In the genomic region with DNA sequence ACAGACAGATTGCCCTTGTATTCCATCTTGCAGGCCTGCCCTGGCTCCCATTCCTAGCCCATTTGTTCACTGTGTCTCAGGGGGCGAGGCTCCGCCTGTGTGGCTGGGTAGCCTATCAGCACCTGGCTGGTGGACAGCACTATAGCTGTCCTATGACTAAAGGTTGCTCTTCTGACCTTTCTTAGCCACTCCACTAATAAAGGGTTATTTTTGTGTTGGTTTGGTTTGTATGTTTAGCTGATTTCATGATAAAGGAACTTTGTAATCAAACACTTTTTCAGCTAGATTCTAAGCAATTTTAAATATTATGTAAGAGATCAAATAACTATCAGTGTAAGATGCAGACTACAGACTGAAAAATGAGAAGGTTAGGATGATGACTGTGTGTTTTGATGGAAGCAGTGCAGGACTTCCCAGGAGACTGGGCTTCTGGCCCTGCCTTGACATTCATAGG, we compare ENCODE assay signal across 19 cellular contexts.
A peak's percentile ranks its signal among the peaks of the same experiment; 100 is the strongest.
DNase-seq lines count a peak whose midpoint lies in the region; ATAC-seq, FAIRE-seq and TF ChIP-seq lines count a peak whose summit lies in the region.
"Had no signal": no experiment of that assay in that cellular context is flagged by ENCODE, and none has a peak within 500 bp of the region (broad histone marks: within the 10 kb centered on the region; RNA-seq: fewer than 3 reads in every experiment).

No MANE protein-coding gene starts in this region.

- in situ Hi-C loops in IMR-90 (cut with MboI; ENCODE audit: low sequenced_read_pairs) = no loop called here
- in situ Hi-C loops in GM12878 (cut with MboI) = no loop called here

- BruUV-seq in IMR-90 (replicated peaks; lab: Mats Ljungman, UMichigan) = no TSS peak
- BruUV-seq in GM12878 (replicated peaks; lab: Mats Ljungman, UMichigan) = no TSS peak

- no peak for FAIRE-seq in GM12878 (lab: Jason Lieb, UNC)
- FAIRE-seq: HTR-8/SVneo had no signal

- H3K4me1 Mint-ChIP-seq in activated CD4-positive, alpha-beta memory T cell treated with anti-CD3 and anti-CD28 coated beads, Interleukin-2, amount 10 ng/mL, durations not matched to agents 7 days and 5 days = no peaks in the 10 kb centered on the region
- peaks cover 27 to 32% of the 10 kb centered on the region in 2 experiments for H3K4me1 Mint-ChIP-seq in H9

- no peak overlapping the region for H3K4me2 ChIP-seq in IMR-90 (ENCODE audit: low read depth, low read length)
- H3K4me2 ChIP-seq in GM12878 (ENCODE audit: control insufficient read depth, insufficient read depth) = no peak overlapping the region
- no peak overlapping the region for H3K4me2 ChIP-seq in H9 (ENCODE audit: insufficient read depth, insufficient read length, low read length)

- H3K4me3 ChIP-seq in IMR-90 (ENCODE audit: insufficient read depth, low read depth, low read length) = no peak overlapping the region
- H3K4me3 ChIP-seq in GM12878 = no peak overlapping the region
- H3K4me3 ChIP-seq in liver (ENCODE audit: low read depth in 1 of 3, low read length in 3 of 3) = no peak overlapping the region

- H3K23me2 ChIP-seq in H9 (ENCODE audit: insufficient read length, low read depth, low read length, poor library complexity, severe bottlenecking) = no peaks in the 10 kb centered on the region

- H3K27ac Mint-ChIP-seq in activated CD4-positive, alpha-beta memory T cell treated with anti-CD3 and anti-CD28 coated beads, Interleukin-2, amount 10 ng/mL, durations not matched to agents 7 days and 5 days = no peak overlapping the region
- H3K27ac Mint-ChIP-seq in H9 = peak overlapping the region in 1 of 3 experiments; percentile 33; a peak in 1 of 7 replicates
- H3K27ac Mint-ChIP-seq: dendritic cell treated with granulocyte-macrophage colony-stimulating factor and Interleukin-4, amounts not matched to agents 40 ng/mL and 50 ng/mL, for 4 days had no signal

- no peak overlapping the region for H3K9ac ChIP-seq in IMR-90 (ENCODE audit: low read depth, low read length)
- H3K9ac ChIP-seq in GM12878 (ENCODE audit: control insufficient read depth, insufficient read depth, low read length) = no peak overlapping the region
- no peak overlapping the region for H3K9ac ChIP-seq in liver (ENCODE audit: low read depth in 1 of 2, low read length in 2 of 2)
- no peak overlapping the region for H3K9ac ChIP-seq in H9 (ENCODE audit: extremely low read depth, insufficient read length, low read length)

- H2BK20ac ChIP-seq in IMR-90 (ENCODE audit: low read depth, low read length) = no peak overlapping the region
- H2BK20ac ChIP-seq in H9 (ENCODE audit: low read depth, low read length, poor library complexity, severe bottlenecking) = no peak overlapping the region

- H3K27ac ChIP-seq in IMR-90 (ENCODE audit: insufficient read depth, low read length) (no peak overlapping the region; the same call in 1 of the 2 replicates), GM12878 (ENCODE audit: control insufficient read depth, insufficient read depth) (no peak overlapping the region), liver (ENCODE audit: low read depth in 1 of 2, low read length in 2 of 2) (no peak overlapping the region), H9 (ENCODE audit: insufficient read length, low read depth, low read length) (no peak overlapping the region)

- ATAC-seq in IMR-90 (ENCODE audit: low read depth) (peak; percentile 84), GM12878 (no peak), HG03378 (IDR thresholded peaks at IDR 0.05; ENCODE audit: unreplicated experiment) (no peak)
- ATAC-seq: left colon had no signal

- H3K4ac ChIP-seq in IMR-90 (ENCODE audit: low read depth, low read length) (no peak overlapping the region), H9 (ENCODE audit: low read depth, low read length) (no peak overlapping the region)

- H3K9me1 ChIP-seq in IMR-90 (ENCODE audit: insufficient read depth, low read length) = peaks cover 35% of the 10 kb centered on the region

- intact Hi-C loops in IMR-90 (cut with micrococcal nuclease) = no loop called here
- intact Hi-C loops in GM12878 (cut with micrococcal nuclease; ENCODE audit: unreplicated experiment) = no loop called here

- H2BK15ac ChIP-seq in IMR-90 (ENCODE audit: low read depth, low read length) (no peak overlapping the region), H9 (ENCODE audit: low read depth, low read length) (no peak overlapping the region)

- TF ChIP-seq CTCF in IMR-90 (conservative IDR thresholded peaks at IDR 0.05; ENCODE audit: low read depth, low read length) (no peak), GM12878 (IDR thresholded peaks at IDR 0.05 in 2 of 3, conservative IDR thresholded peaks at IDR 0.05 in 1 of 3; ENCODE audit: control insufficient read depth in 2 of 3, extremely low read depth in 1 of 3, insufficient read depth in 1 of 3, low read depth in 3 of 3, low read length in 3 of 3) (no peak), liver (IDR thresholded peaks at IDR 0.05; ENCODE audit: low read depth, low read length, missing input control) (no peak), H9 (conservative IDR thresholded peaks at IDR 0.05) (no peak)

- RAD21 ChIA-PET in GM12878 (lab: Charles Lee; ENCODE audit: unreplicated experiment) = no interaction called here

- H3K79me1 ChIP-seq in IMR-90 (ENCODE audit: low read depth in 1 of 2, low read length in 2 of 2) (peaks cover 21 to 78% of the 10 kb centered on the region in 2 experiments), H9 (ENCODE audit: insufficient read depth, low read depth, low read length, poor library complexity, severe bottlenecking) (peaks cover 4% of the 10 kb centered on the region)

- POLR2A ChIA-PET in IMR-90 (lab: Charles Lee; ENCODE audit: unreplicated experiment) = no interaction called here
- POLR2A ChIA-PET in GM12878 (lab: Charles Lee) = no interaction called here
- POLR2A ChIA-PET in activated CD4-positive, alpha-beta memory T cell treated with anti-CD3 and anti-CD28 coated beads, Interleukin-2, amount 10 ng/mL, durations not matched to agents 7 days and 5 days (lab: Charles Lee) = no interaction called here

- no peaks in the 10 kb centered on the region for H3K27me3 Mint-ChIP-seq in activated CD4-positive, alpha-beta memory T cell treated with anti-CD3 and anti-CD28 coated beads, Interleukin-2, amount 10 ng/mL, durations not matched to agents 7 days and 5 days
- H3K27me3 Mint-ChIP-seq in H9 (ENCODE audit: low read depth) = no peaks in the 10 kb centered on the region
- H3K27me3 Mint-ChIP-seq: dendritic cell treated with granulocyte-macrophage colony-stimulating factor and Interleukin-4, amounts not matched to agents 40 ng/mL and 50 ng/mL, for 4 days had no signal

- TF ChIP-seq POLR2A in IMR-90 (IDR thresholded peaks at IDR 0.05; ENCODE audit: low read depth, low read length) (no peak), GM12878 (IDR thresholded peaks at IDR 0.05; ENCODE audit: low read depth, low read length) (no peak)

- H2BK12ac ChIP-seq in H9 (ENCODE audit: insufficient read length, low read depth, low read length) = no peak overlapping the region

- CTCF ChIA-PET in IMR-90 (lab: Yijun Ruan, JAX) (no interaction called here), GM12878 (lab: Yijun Ruan, JAX) (interaction anchor here (0.9 kb wide), 1 partner anchor 13 kb away, joined by 4 read pairs; no protein-coding TSS in a partner anchor)
- CTCF ChIA-PET in activated CD4-positive, alpha-beta memory T cell treated with anti-CD3 and anti-CD28 coated beads, Interleukin-2, amount 10 ng/mL, durations not matched to agents 7 days and 5 days (lab: Charles Lee) = no interaction called here

- no peaks in the 10 kb centered on the region for H3K79me2 ChIP-seq in GM12878 (ENCODE audit: control insufficient read depth, insufficient read depth, low read length)
- peaks cover 15% of the 10 kb centered on the region; the same call in 1 of the 2 replicates for H3K79me2 ChIP-seq in H9 (ENCODE audit: insufficient read depth, low read length)

- SMC1A ChIA-PET in GM12878 (lab: Charles Lee; ENCODE audit: uncharacterized antibody, unreplicated experiment) = no interaction called here

- H2AK9ac ChIP-seq in IMR-90 (replicated peaks; ENCODE audit: low read depth, low read length, poor library complexity) = no peak overlapping the region

- H2BK5ac ChIP-seq in IMR-90 (ENCODE audit: low read depth, low read length, poor library complexity, severe bottlenecking) = no peak overlapping the region
- H2BK5ac ChIP-seq in H9 (ENCODE audit: insufficient read length, low read length) = no peak overlapping the region

- H4K20me1 ChIP-seq in IMR-90 (ENCODE audit: insufficient read depth, low read length) (peaks cover 93% of the 10 kb centered on the region), GM12878 (ENCODE audit: control insufficient read depth, insufficient read depth) (no peaks in the 10 kb centered on the region), H9 (ENCODE audit: control insufficient read depth, insufficient read depth, insufficient read length) (no peaks in the 10 kb centered on the region)

- H3K23ac ChIP-seq in IMR-90 (ENCODE audit: low read depth, low read length) (no peak overlapping the region), H9 (ENCODE audit: insufficient read length, low read depth, low read length) (no peak overlapping the region)

- H3K56ac ChIP-seq in IMR-90 (ENCODE audit: extremely low read depth, insufficient read depth, low read length) (no peak overlapping the region), H9 (ENCODE audit: insufficient read length, low read depth, low read length) (no peak overlapping the region)

- H2BK120ac ChIP-seq in IMR-90 (ENCODE audit: low read depth, low read length) = no peak overlapping the region
- no peak overlapping the region for H2BK120ac ChIP-seq in H9 (ENCODE audit: low read depth, low read length, poor library complexity, severe bottlenecking)

- no peak for TF ChIP-seq EP300 in GM12878 (IDR thresholded peaks at IDR 0.05; ENCODE audit: borderline replicate concordance in 1 of 2, control insufficient read depth in 1 of 2, low read depth in 2 of 2, low read length in 2 of 2)

- H3K4me1 ChIP-seq in IMR-90 (ENCODE audit: control insufficient read depth, insufficient read depth, low read length) = peaks cover 30% of the 10 kb centered on the region
- H3K4me1 ChIP-seq in GM12878 (ENCODE audit: control insufficient read depth, insufficient read depth, low read length) = no peaks in the 10 kb centered on the region
- H3K4me1 ChIP-seq in liver (ENCODE audit: control insufficient read depth in 4 of 4, insufficient read depth in 4 of 4, low read length in 3 of 4) = peaks cover 0 to 1% (median 0%) of the 10 kb centered on the region in 4 donors
- peaks cover 4% of the 10 kb centered on the region; the same call in 1 of the 2 replicates for H3K4me1 ChIP-seq in H9 (ENCODE audit: insufficient read depth, low read length)

- H3K18ac ChIP-seq in IMR-90 (ENCODE audit: low read depth, low read length) (no peak overlapping the region), H9 (ENCODE audit: insufficient read length, low read depth, low read length) (no peak overlapping the region)

- no peak overlapping the region for H3T11ph ChIP-seq in H9 (ENCODE audit: low read length)

- H3K9me3 ChIP-seq in IMR-90 (ENCODE audit: control insufficient read depth, insufficient read depth, low read length) = no peaks in the 10 kb centered on the region
- no peaks in the 10 kb centered on the region for H3K9me3 ChIP-seq in GM12878 (replicated peaks; ENCODE audit: control insufficient read depth, insufficient read depth, low read length)
- H3K9me3 ChIP-seq in liver (ENCODE audit: control insufficient read depth in 4 of 4, low read length in 3 of 4) = no peaks in the 10 kb centered on the region
- no peaks in the 10 kb centered on the region for H3K9me3 ChIP-seq in H9 (ENCODE audit: control insufficient read depth, low read depth, low read length)

- no peak overlapping the region for H4K91ac ChIP-seq in IMR-90 (ENCODE audit: insufficient read depth, low read depth, low read length)
- H4K91ac ChIP-seq in H9 (ENCODE audit: insufficient read length, low read depth, low read length) = no peak overlapping the region

- H3K27me3 ChIP-seq in IMR-90 (ENCODE audit: control insufficient read depth, insufficient read depth, low read length) (no peaks in the 10 kb centered on the region), GM12878 (replicated peaks in 1 of 2; ENCODE audit: control insufficient read depth in 2 of 2, insufficient read depth in 2 of 2, low read length in 1 of 2) (no peaks in the 10 kb centered on the region; a peak in 2 of 4 replicates), liver (ENCODE audit: control insufficient read depth in 4 of 4, insufficient read depth in 4 of 4, low read length in 3 of 4) (no peaks in the 10 kb centered on the region), H9 (ENCODE audit: insufficient read depth, low read length) (no peaks in the 10 kb centered on the region)

- dilution Hi-C loops in IMR-90 (cut with HindIII; ENCODE audit: low sequenced_read_pairs, unreplicated experiment) = no loop called here

- H3K4me3 Mint-ChIP-seq in activated CD4-positive, alpha-beta memory T cell treated with anti-CD3 and anti-CD28 coated beads, Interleukin-2, amount 10 ng/mL, durations not matched to agents 7 days and 5 days = no peak overlapping the region
- no peak overlapping the region for H3K4me3 Mint-ChIP-seq in H9
- H3K4me3 Mint-ChIP-seq: dendritic cell treated with granulocyte-macrophage colony-stimulating factor and Interleukin-4, amounts not matched to agents 40 ng/mL and 50 ng/mL, for 4 days had no signal

- H3K14ac ChIP-seq in IMR-90 (replicated peaks; ENCODE audit: low read depth, low read length) (no peak overlapping the region), H9 (ENCODE audit: insufficient read depth, low read length) (no peak overlapping the region)

- WGBS in IMR-90 (ENCODE audit: extremely low coverage in 2 of 2, insufficient read length in 1 of 2), 2 experiments = no CpG with 5 or more reads among the region's 2 CpGs
- WGBS in GM12878 (ENCODE audit: insufficient coverage, insufficient replicate concordance, low lambda C conversion rate, missing lambda C conversion rate) = 34% methylated on average over 2 of the region's 2 CpGs
- 99% methylated on average over 2 of the region's 2 CpGs for WGBS in liver
- no CpG with 5 or more reads among the region's 2 CpGs for WGBS in H9 (ENCODE audit: extremely low coverage, insufficient read length, low lambda C conversion rate)

- H2AK5ac ChIP-seq in IMR-90 (ENCODE audit: low read depth, low read length) = no peak overlapping the region
- no peak overlapping the region for H2AK5ac ChIP-seq in H9 (ENCODE audit: insufficient read length, low read length)

- DNase-seq in AG20443 (ENCODE audit: low spot score) = peak; percentile 32
- DNase-seq in IMR-90 = peak; percentile 77
- DNase-seq in GM12878 (ENCODE audit: low read depth, low spot score) = no peak
- DNase-seq in activated T-cell treated with anti-CD3 and anti-CD28 coated beads, Interleukin-2, amount 50 U/mL, for 48 hours = no peak
- DNase-seq in activated CD4-positive, alpha-beta memory T cell treated with anti-CD3 and anti-CD28 coated beads, Interleukin-2, amount 10 ng/mL, durations not matched to agents 7 days and 5 days = no peak
- DNase-seq in H9 = no peak
- DNase-seq: activated CD4-positive, CD25-positive, alpha-beta regulatory T cell; DMS 273 treated with DMSO at 0.1 percent for 48 hours; erythroblast; hippocampal formation; left colon; MV-4-11; NCI-H2107; RPMI8226; T-helper 1 cell had no signal

- no peak for TF ChIP-seq RAD21 in IMR-90 (IDR thresholded peaks at IDR 0.05; ENCODE audit: low read length)
- no peak for TF ChIP-seq RAD21 in GM12878 (IDR thresholded peaks at IDR 0.05; ENCODE audit: insufficient read depth, low read depth, low read length)
- no peak for TF ChIP-seq RAD21 in liver (IDR thresholded peaks at IDR 0.05)

- H2AFZ ChIP-seq in IMR-90 (replicated peaks; ENCODE audit: low read length, poor library complexity) (no peak overlapping the region), GM12878 (ENCODE audit: control insufficient read depth, low read depth, low read length) (no peak overlapping the region), H9 (ENCODE audit: low read length) (no peak overlapping the region)

- H4K8ac ChIP-seq in IMR-90 (ENCODE audit: low read depth in 2 of 2, low read length in 2 of 2) (no peak overlapping the region), H9 (replicated peaks; ENCODE audit: insufficient read length, low read depth, low read length) (no peak overlapping the region)

- no peak overlapping the region for H4K5ac ChIP-seq in IMR-90 (ENCODE audit: low read depth, low read length)
- no peak overlapping the region for H4K5ac ChIP-seq in H9 (ENCODE audit: insufficient read length, low read depth, low read length)

- no peaks in the 10 kb centered on the region for H3K9me3 Mint-ChIP-seq in activated CD4-positive, alpha-beta memory T cell treated with anti-CD3 and anti-CD28 coated beads, Interleukin-2, amount 10 ng/mL, durations not matched to agents 7 days and 5 days
- H3K9me3 Mint-ChIP-seq in H9 = no peaks in the 10 kb centered on the region
- H3K9me3 Mint-ChIP-seq: dendritic cell treated with granulocyte-macrophage colony-stimulating factor and Interleukin-4, amounts not matched to agents 40 ng/mL and 50 ng/mL, for 4 days had no signal

- H3K36me3 Mint-ChIP-seq in activated CD4-positive, alpha-beta memory T cell treated with anti-CD3 and anti-CD28 coated beads, Interleukin-2, amount 10 ng/mL, durations not matched to agents 7 days and 5 days (ENCODE audit: low read depth) = no peaks in the 10 kb centered on the region
- peaks cover 3 to 8% (median 4%) of the 10 kb centered on the region in 3 experiments; a peak in 3 of 7 replicates for H3K36me3 Mint-ChIP-seq in H9 (ENCODE audit: insufficient read depth in 1 of 3, low read depth in 3 of 3)

- H3K36me3 ChIP-seq in IMR-90 (ENCODE audit: control insufficient read depth, insufficient read depth, low read length) (peaks cover 15% of the 10 kb centered on the region), GM12878 (ENCODE audit: control insufficient read depth in 2 of 2, insufficient read depth in 2 of 2, low read length in 1 of 2) (no peaks in the 10 kb centered on the region), liver (ENCODE audit: control insufficient read depth in 4 of 4, insufficient read depth in 3 of 4, low read depth in 1 of 4, low read length in 3 of 4) (no peaks in the 10 kb centered on the region)

Comparison
In these comparisons a context has a peak if more than half of its experiments do, and no peak if none do; other contexts are left out.
1. DNase-seq: peak in AG20443 (single experiment) and IMR-90 (single experiment); none in GM12878 (single experiment), activated T-cell treated with anti-CD3 and anti-CD28 coated beads, Interleukin-2, amount 50 U/mL, for 48 hours (0 of 2), activated CD4-positive, alpha-beta memory T cell treated with anti-CD3 and anti-CD28 coated beads, Interleukin-2, amount 10 ng/mL, durations not matched to agents 7 days and 5 days (single experiment) and H9 (single experiment).